18 cellular contexts compared by ENCODE assay signal in genomic region chr5:39699164-39699563, GRCh38.
A peak's percentile ranks its signal among the peaks of the same experiment; 100 is the strongest.
DNase-seq lines count a peak whose midpoint lies in the region; ATAC-seq, FAIRE-seq and TF ChIP-seq lines count a peak whose summit lies in the region.
"Had no signal": no experiment of that assay in that cellular context is flagged by ENCODE, and none has a peak within 500 bp of the region (broad histone marks: within the 10 kb centered on the region; RNA-seq: fewer than 3 reads in every experiment).

No MANE protein-coding gene starts in this region.

- BruUV-seq in MCF 10A (replicated peaks; lab: Mats Ljungman, UMichigan) = no TSS peak

- H3K9me3 ChIP-seq in endodermal cell (ENCODE audit: control insufficient read depth, low read length) = no peaks in the 10 kb centered on the region
- H3K9me3 ChIP-seq: BLaER1 had no signal

- H3K27ac Mint-ChIP-seq in endodermal cell (no peak overlapping the region), MCF 10A (ENCODE audit: low read depth, unreplicated experiment) (no peak overlapping the region)
- H3K27ac Mint-ChIP-seq: CD8-positive, alpha-beta T cell; H9 had no signal

- H3K27ac ChIP-seq in endodermal cell (ENCODE audit: low read depth, low read length) = no peak overlapping the region
- H3K27ac ChIP-seq: BLaER1 had no signal

- H3K36me3 Mint-ChIP-seq in endodermal cell (ENCODE audit: low read depth) (no peaks in the 10 kb centered on the region), MCF 10A (ENCODE audit: insufficient read depth, unreplicated experiment) (no peaks in the 10 kb centered on the region)
- H3K36me3 Mint-ChIP-seq: CD8-positive, alpha-beta T cell had no signal

- TF ChIP-seq CTCF in AG10803 (conservative IDR thresholded peaks at IDR 0.05; ENCODE audit: low read length) = no peak
- TF ChIP-seq CTCF in endodermal cell (conservative IDR thresholded peaks at IDR 0.05) = no peak
- no peak for TF ChIP-seq CTCF in omental fat pad (IDR thresholded peaks at IDR 0.05)
- no peak for TF ChIP-seq CTCF in MCF 10A (IDR thresholded peaks at IDR 0.05; ENCODE audit: unreplicated experiment)

- POLR2A ChIA-PET in MCF 10A (lab: Yijun Ruan, JAX) = no interaction called here

- intact Hi-C loops in MCF 10A (cut with micrococcal nuclease) = no loop called here

- no peaks in the 10 kb centered on the region for H3K27me3 Mint-ChIP-seq in endodermal cell (ENCODE audit: insufficient read depth)
- no peaks in the 10 kb centered on the region for H3K27me3 Mint-ChIP-seq in MCF 10A (ENCODE audit: insufficient read depth, unreplicated experiment)

- no peak overlapping the region for H3K4me3 Mint-ChIP-seq in endodermal cell
- no peak overlapping the region for H3K4me3 Mint-ChIP-seq in MCF 10A (ENCODE audit: unreplicated experiment)
- H3K4me3 Mint-ChIP-seq: CD8-positive, alpha-beta T cell; H9 had no signal

- H3K4me3 ChIP-seq in AG10803 (ENCODE audit: low read length) (no peak overlapping the region), endodermal cell (ENCODE audit: low read length) (peak overlapping the region; percentile 41)
- H3K4me3 ChIP-seq: BLaER1 had no signal

- H3K9me3 Mint-ChIP-seq in endodermal cell = no peaks in the 10 kb centered on the region
- H3K9me3 Mint-ChIP-seq in MCF 10A (ENCODE audit: unreplicated experiment) = no peaks in the 10 kb centered on the region
- H3K9me3 Mint-ChIP-seq: CD8-positive, alpha-beta T cell; H9 had no signal

- CTCF ChIA-PET in MCF 10A (lab: Yijun Ruan, JAX) = interaction anchor here (0.9 kb wide), 1 partner anchor 100 kb away, joined by 5 read pairs; no protein-coding TSS in a partner anchor

- FAIRE-seq in HTR-8/SVneo (lab: Jason Lieb, UNC) = peak; percentile 55
- FAIRE-seq: A204.1 had no signal

- H3K36me3 ChIP-seq in endodermal cell (ENCODE audit: control insufficient read depth, insufficient read depth, low read length) = no peaks in the 10 kb centered on the region
- H3K36me3 ChIP-seq: BLaER1 had no signal

- ATAC-seq in omental fat pad (ENCODE audit: low FRiP score) = peak; percentile 58
- no peak for ATAC-seq in HG02610 (IDR thresholded peaks at IDR 0.05; ENCODE audit: unreplicated experiment)
- ATAC-seq: CD8-positive, alpha-beta T cell had no signal

- no peaks in the 10 kb centered on the region for H3K27me3 ChIP-seq in endodermal cell (ENCODE audit: control insufficient read depth, insufficient read depth, low read length, poor library complexity, severe bottlenecking)
- H3K27me3 ChIP-seq: BLaER1 had no signal

- 88% methylated on average over 1 of the region's 1 CpG; no CpG with 5 or more reads in 1 of the 2 experiments for whole genome bisulfite sequencing in endodermal cell (ENCODE audit: insufficient coverage in 1 of 2, insufficient read length in 1 of 2), 2 experiments

- no peaks in the 10 kb centered on the region for H3K4me1 Mint-ChIP-seq in endodermal cell
- H3K4me1 Mint-ChIP-seq in MCF 10A (ENCODE audit: insufficient read depth, unreplicated experiment) = no peaks in the 10 kb centered on the region
- H3K4me1 Mint-ChIP-seq: H9 had no signal

- H3K4me1 ChIP-seq in endodermal cell (ENCODE audit: control insufficient read depth, insufficient read depth, low read length) = no peaks in the 10 kb centered on the region
- H3K4me1 ChIP-seq: BLaER1 had no signal

- DNase-seq in AG10803 (ENCODE audit: low read depth) (peak; percentile 32), HTR-8/SVneo (ENCODE audit: insufficient read length, low spot score) (no peak), endodermal cell (no peak), omental fat pad (ENCODE audit: low spot score) (no peak), iPS-NIHi7 (ENCODE audit: extremely low spot score) (no peak), NCI-H2029 treated with DMSO at 0.1 percent for 48 hours (lab: John Stamatoyannopoulos, UW) (no peak), MCF 10A (ENCODE audit: unreplicated experiment) (no peak)
- DNase-seq: Calu3; CD8-positive, alpha-beta T cell; H9; NCI-H1092 treated with DMSO at 0.1 percent for 48 hours; NCI-H2081 treated with DMSO at 0.1 percent for 48 hours; NCI-H510A; NCI-H82; RPMI8226 had no signal

- no peak overlapping the region for H3K9ac ChIP-seq in endodermal cell (ENCODE audit: extremely low read depth, low read length, poor library complexity, severe bottlenecking)
- H3K9ac ChIP-seq: BLaER1 had no signal
